ENCODE assay signal across 9 cellular contexts in the genomic region with DNA sequence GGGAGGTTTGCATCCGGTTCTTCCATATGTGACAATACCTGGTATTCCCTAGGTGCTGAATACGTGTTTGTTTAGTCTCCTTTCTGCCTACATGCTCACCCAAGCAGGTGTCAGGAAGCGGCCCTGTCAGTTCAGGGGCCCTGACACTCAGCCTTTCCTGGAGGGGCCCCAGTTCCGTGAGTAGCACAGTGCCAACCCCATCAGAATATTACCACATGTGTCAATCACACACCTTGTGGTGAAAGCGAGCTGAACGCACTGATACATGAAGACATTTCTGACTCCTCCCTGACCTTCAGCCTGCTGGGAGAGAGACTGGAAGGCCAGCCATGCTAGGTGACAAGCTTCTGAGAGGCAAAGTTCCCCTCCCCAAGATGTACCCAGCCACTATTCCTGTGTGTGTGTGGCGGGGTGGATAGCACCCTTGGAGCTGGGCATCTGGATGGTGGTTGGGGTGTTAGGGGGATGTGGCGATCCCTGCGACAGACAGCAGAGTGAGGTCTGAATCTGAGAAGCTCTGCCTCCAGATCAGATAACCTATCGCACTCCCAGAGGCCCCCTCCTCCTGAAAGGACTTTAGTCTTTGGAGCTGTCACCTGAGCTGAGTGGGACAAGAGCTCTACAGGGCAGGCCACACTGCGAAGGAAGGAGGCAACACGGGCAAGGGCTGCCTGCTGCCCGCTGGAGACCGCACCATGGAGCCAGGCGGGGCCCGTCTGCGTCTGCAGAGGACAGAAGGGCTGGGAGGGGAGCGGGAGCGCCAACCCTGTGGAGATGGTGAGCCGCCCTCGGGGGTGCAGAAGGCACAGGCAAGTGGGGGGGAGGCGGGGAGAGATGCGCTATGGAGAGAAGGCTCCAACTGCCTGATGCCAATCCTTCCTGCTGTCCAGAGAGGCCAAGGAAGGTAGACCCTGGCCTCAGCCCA. TPM values are rescaled to one million over a fixed set of nuclear protein-coding genes. Genes with fewer than 3 reads are reported as not detected.
DNase-seq lines count a peak whose midpoint lies in the region; ATAC-seq, FAIRE-seq and TF ChIP-seq lines count a peak whose summit lies in the region.
"Had no signal": no experiment of that assay in that cellular context is flagged by ENCODE, and none has a peak within 500 bp of the region (broad histone marks: within the 10 kb centered on the region; RNA-seq: fewer than 3 reads in every experiment).

TSS of gene SOAT2 (plus strand) at position 604 of the 925 bp plus-strand sequence. CDS start at position 696, 92 bp downstream.

- in situ Hi-C loops in GM18951 (cut with MboI; ENCODE audit: low sequenced_read_pairs, unreplicated experiment), result no loop called here

- intact Hi-C loops in activated T-helper 2 cell treated with anti-CD3 and anti-CD28 coated beads, Interferon-gamma antibody, Interleukin-2, Interleukin-4, amounts not matched to agents 10 μg/mL and 5 μg/mL and 100 μg/mL, durations not matched to agents 14 hours and 24 hours and 36 hours (cut with micrococcal nuclease), result no loop called here
- intact Hi-C loops in pancreas (cut with DNase I), result no loop called here

- ATAC-seq in pancreas (peak in 3 of 4 donors; percentile 7 to 13 (median 11)), GM18873 (IDR thresholded peaks at IDR 0.05; ENCODE audit: low FRiP score, unreplicated experiment) (no peak)

- H3K36me3 Mint-ChIP-seq in activated T-helper 2 cell treated with anti-CD3 and anti-CD28 coated beads, Interferon-gamma antibody, Interleukin-2, Interleukin-4, amounts not matched to agents 10 μg/mL and 5 μg/mL and 100 μg/mL, durations not matched to agents 14 hours and 24 hours and 36 hours (ENCODE audit: low read depth), result no peaks in the 10 kb centered on the region

- no peaks in the 10 kb centered on the region for H3K9me3 ChIP-seq in pancreas

- 75 to 77% methylated on average over 23 of the region's 23 CpGs for WGBS in pancreas, 2 donors

- H3K36me3 ChIP-seq in pancreas, result no peaks in the 10 kb centered on the region

- TF ChIP-seq CTCF in pancreas (IDR thresholded peaks at IDR 0.05), result no peak

- peak within 1 kb of the TSS; percentile 53 to 89 (median 72) for H3K27ac ChIP-seq in pancreas

- FAIRE-seq in pancreas (lab: Jason Lieb, UNC), result no peak
- FAIRE-seq: endometrium had no signal

- peaks cover 6 to 22% (median 14%) of the 10 kb centered on the region in 3 donors for H3K4me1 ChIP-seq in pancreas

- peaks cover 36% of the 10 kb centered on the region for H3K4me1 Mint-ChIP-seq in activated T-helper 2 cell treated with anti-CD3 and anti-CD28 coated beads, Interferon-gamma antibody, Interleukin-2, Interleukin-4, amounts not matched to agents 10 μg/mL and 5 μg/mL and 100 μg/mL, durations not matched to agents 14 hours and 24 hours and 36 hours (ENCODE audit: low read depth)

- DNase-seq in HuH-7 (ENCODE audit: low spot score) (peak; percentile 75), pancreas (peak in 1 of 6 donors; percentile 34), DMS 273 treated with DMSO at 0.1 percent for 48 hours (lab: John Stamatoyannopoulos, UW) (no peak), HK-2 (ENCODE audit: unreplicated experiment) (no peak), D341Med (ENCODE audit: low spot score) (no peak)
- no peak for DNase-seq in activated T-helper 2 cell treated with anti-CD3 and anti-CD28 coated beads, Interferon-gamma antibody, Interleukin-2, Interleukin-4, amounts not matched to agents 10 μg/mL and 5 μg/mL and 100 μg/mL, durations not matched to agents 14 hours and 24 hours and 36 hours (ENCODE audit: low spot score)

- no peaks in the 10 kb centered on the region for H3K27me3 ChIP-seq in pancreas

- H3K4me3 ChIP-seq in pancreas, result no peak within 1 kb of the TSS

- peak; percentile 25 for TF ChIP-seq POLR2A in GM18951 (IDR thresholded peaks at IDR 0.05; ENCODE audit: extremely low read depth, insufficient read depth, insufficient read length)

- H3K9me3 Mint-ChIP-seq in activated T-helper 2 cell treated with anti-CD3 and anti-CD28 coated beads, Interferon-gamma antibody, Interleukin-2, Interleukin-4, amounts not matched to agents 10 μg/mL and 5 μg/mL and 100 μg/mL, durations not matched to agents 14 hours and 24 hours and 36 hours, result no peaks in the 10 kb centered on the region

- H3K27me3 Mint-ChIP-seq in activated T-helper 2 cell treated with anti-CD3 and anti-CD28 coated beads, Interferon-gamma antibody, Interleukin-2, Interleukin-4, amounts not matched to agents 10 μg/mL and 5 μg/mL and 100 μg/mL, durations not matched to agents 14 hours and 24 hours and 36 hours (ENCODE audit: low read depth), result no peaks in the 10 kb centered on the region

- no peak within 1 kb of the TSS for H3K4me3 Mint-ChIP-seq in activated T-helper 2 cell treated with anti-CD3 and anti-CD28 coated beads, Interferon-gamma antibody, Interleukin-2, Interleukin-4, amounts not matched to agents 10 μg/mL and 5 μg/mL and 100 μg/mL, durations not matched to agents 14 hours and 24 hours and 36 hours (ENCODE audit: low read depth)

- H3K27ac Mint-ChIP-seq in activated T-helper 2 cell treated with anti-CD3 and anti-CD28 coated beads, Interferon-gamma antibody, Interleukin-2, Interleukin-4, amounts not matched to agents 10 μg/mL and 5 μg/mL and 100 μg/mL, durations not matched to agents 14 hours and 24 hours and 36 hours, result peak within 1 kb of the TSS; percentile 50

RNA-seq across cellular contexts. Expression of gene SOAT2, which starts in this region (rescaled TPM):
- not detected in 2 replicates for total RNA-seq in activated T-helper 2 cell treated with anti-CD3 and anti-CD28 coated beads, Interferon-gamma antibody, Interleukin-2, Interleukin-4, amounts not matched to agents 10 μg/mL and 5 μg/mL and 100 μg/mL, durations not matched to agents 14 hours and 24 hours and 36 hours
- under 1 TPM in 2 of 6 donors, not detected in 4; 0.09 to 0.18 TPM for total RNA-seq in pancreas
- polyA plus RNA-seq in pancreas, result under 1 TPM; 0.15 to 0.54 TPM

Comparison
In these comparisons a context has a peak if more than half of its experiments do, and no peak if none do; other contexts are left out.
1. Peak in ATAC-seq and H3K27ac ChIP-seq in pancreas; RNA of the gene not detected or under 1 TPM.